8 cellular contexts compared by ENCODE assay signal in genomic region chr17:79991140-79991923, GRCh38. TPM values are rescaled to one million over a fixed set of nuclear protein-coding genes. Genes with fewer than 3 reads are reported as not detected.
A peak's percentile ranks its signal among the peaks of the same experiment; 100 is the strongest.
DNase-seq lines count a peak whose midpoint lies in the region; ATAC-seq and TF ChIP-seq lines count a peak whose summit lies in the region.

No MANE protein-coding gene starts in this region.

- H3K36me3 Mint-ChIP-seq in H9 (ENCODE audit: insufficient read depth in 1 of 3, low read depth in 3 of 3), result 0 out of 7 replicates have a peak, but pooled peaks cover 0 to 7% (median 0%) of the 10 kb centered on the region in 3 experiments
- no peaks in the 10 kb centered on the region for H3K36me3 Mint-ChIP-seq in activated CD4-positive, alpha-beta T cell treated with anti-CD3 and anti-CD28 coated beads, Interleukin-2, amount 10 ng/mL, durations not matched to agents 24 days and 14 days (ENCODE audit: low read depth)

- peak overlapping the region; percentile 45 to 49; a peak in 3 of 5 replicates for H3K4me3 Mint-ChIP-seq in H9
- H3K4me3 Mint-ChIP-seq in activated CD4-positive, alpha-beta T cell treated with anti-CD3 and anti-CD28 coated beads, Interleukin-2, amount 10 ng/mL, durations not matched to agents 24 days and 14 days, result peak overlapping the region; percentile 79

- H3K4me1 Mint-ChIP-seq in H9, result peaks cover 47 to 60% of the 10 kb centered on the region in 2 experiments
- H3K4me1 Mint-ChIP-seq in activated CD4-positive, alpha-beta T cell treated with anti-CD3 and anti-CD28 coated beads, Interleukin-2, amount 10 ng/mL, durations not matched to agents 24 days and 14 days, result peaks cover 23% of the 10 kb centered on the region

- no peak overlapping the region for H2BK20ac ChIP-seq in H9 (ENCODE audit: low read depth, low read length, poor library complexity, severe bottlenecking)

- no peak overlapping the region for H2BK12ac ChIP-seq in H9 (ENCODE audit: insufficient read length, low read depth, low read length)

- H3K23ac ChIP-seq in H9 (ENCODE audit: insufficient read length, low read depth, low read length), result no peak overlapping the region

- H3K4me1 ChIP-seq in ACC112 (ENCODE audit: control insufficient read depth, insufficient read depth, low read length, unreplicated experiment) (peaks cover 51% of the 10 kb centered on the region), H9 (ENCODE audit: insufficient read depth, low read length) (peaks cover 3% of the 10 kb centered on the region; the same call in 1 of the 2 replicates), colonic mucosa (peaks cover 48% of the 10 kb centered on the region), liver (ENCODE audit: control insufficient read depth in 4 of 4, insufficient read depth in 4 of 4, low read length in 3 of 4) (peaks cover 41 to 75% (median 61%) of the 10 kb centered on the region in 4 donors)

- H3K9me3 ChIP-seq in H9 (ENCODE audit: control insufficient read depth, low read depth, low read length) (no peaks in the 10 kb centered on the region), colonic mucosa (no peaks in the 10 kb centered on the region), liver (ENCODE audit: control insufficient read depth in 4 of 4, low read length in 3 of 4) (no peaks in the 10 kb centered on the region)

- peak overlapping the region; percentile 85 for H3K14ac ChIP-seq in H9 (ENCODE audit: insufficient read depth, low read length)

- H3K79me2 ChIP-seq in ACC112 (ENCODE audit: control insufficient read depth, insufficient read depth, low read length, unreplicated experiment) (peaks cover 4% of the 10 kb centered on the region), H9 (ENCODE audit: insufficient read depth, low read length) (peaks cover 2% of the 10 kb centered on the region; the same call in 1 of the 2 replicates)

- TF ChIP-seq CTCF in H9 (conservative IDR thresholded peaks at IDR 0.05) (peak; percentile 78), colonic mucosa (IDR thresholded peaks at IDR 0.05) (peak; percentile 50), liver (IDR thresholded peaks at IDR 0.05; ENCODE audit: low read depth, low read length, missing input control) (peak; percentile 66)

- H4K91ac ChIP-seq in H9 (ENCODE audit: insufficient read length, low read depth, low read length), result no peak overlapping the region

- no peak overlapping the region for H3K56ac ChIP-seq in H9 (ENCODE audit: insufficient read length, low read depth, low read length)

- no peak overlapping the region for H2AK5ac ChIP-seq in H9 (ENCODE audit: insufficient read length, low read length)

- peak overlapping the region; percentile 27 for H3K4me2 ChIP-seq in H9 (ENCODE audit: insufficient read depth, insufficient read length, low read length)

- intact Hi-C loops in activated CD4-positive, alpha-beta T cell treated with anti-CD3 and anti-CD28 coated beads, Interleukin-2, amount 10 ng/mL, durations not matched to agents 24 days and 14 days (cut with micrococcal nuclease), result loop anchor here (5.0 to 10.0 kb wide), 3 partner anchors 149 to 263 kb away; partner anchors contain the start of gene CBX8
- intact Hi-C loops in colonic mucosa (cut with DNase I), result loop anchor here (5.0 kb wide), 1 partner anchor 249 kb away; no protein-coding TSS in a partner anchor

- peaks cover 9% of the 10 kb centered on the region for H3K79me1 ChIP-seq in H9 (ENCODE audit: insufficient read depth, low read depth, low read length, poor library complexity, severe bottlenecking)

- H3K27ac ChIP-seq in ACC112 (ENCODE audit: low read depth, low read length) (no peak overlapping the region), H9 (ENCODE audit: insufficient read length, low read depth, low read length) (no peak overlapping the region), colonic mucosa (peak overlapping the region; percentile 56), liver (ENCODE audit: low read depth in 1 of 2, low read length in 2 of 2) (peak overlapping the region in 1 of 2 donors; percentile 89)

- no peaks in the 10 kb centered on the region; a peak in 1 of 5 replicates for H3K9me3 Mint-ChIP-seq in H9
- no peaks in the 10 kb centered on the region for H3K9me3 Mint-ChIP-seq in activated CD4-positive, alpha-beta T cell treated with anti-CD3 and anti-CD28 coated beads, Interleukin-2, amount 10 ng/mL, durations not matched to agents 24 days and 14 days

- peak; percentile 62 to 74 for TF ChIP-seq RAD21 in liver (IDR thresholded peaks at IDR 0.05)

- H3K27me3 Mint-ChIP-seq in H9 (ENCODE audit: low read depth), result peaks cover 1% of the 10 kb centered on the region; the same call in 1 of the 2 replicates
- H3K27me3 Mint-ChIP-seq in activated CD4-positive, alpha-beta T cell treated with anti-CD3 and anti-CD28 coated beads, Interleukin-2, amount 10 ng/mL, durations not matched to agents 24 days and 14 days, result peaks cover 6% of the 10 kb centered on the region

- H3K27ac Mint-ChIP-seq in H9, result peak overlapping the region in 2 of 3 experiments; percentile 21 to 91; a peak in 1 of 7 replicates
- no peak overlapping the region for H3K27ac Mint-ChIP-seq in activated CD4-positive, alpha-beta T cell treated with anti-CD3 and anti-CD28 coated beads, Interleukin-2, amount 10 ng/mL, durations not matched to agents 24 days and 14 days

- no peak overlapping the region for H3K9ac ChIP-seq in H9 (ENCODE audit: extremely low read depth, insufficient read length, low read length)
- H3K9ac ChIP-seq in colonic mucosa (ENCODE audit: low read depth in 2 of 2, low read length in 2 of 2), result peak overlapping the region in 1 of 2 donors; percentile 51
- no peak overlapping the region for H3K9ac ChIP-seq in liver (ENCODE audit: low read depth in 1 of 2, low read length in 2 of 2)

- peak overlapping the region; percentile 50; the same call in 1 of the 2 replicates for H3K4me3 ChIP-seq in ACC112 (ENCODE audit: low read depth, low read length)
- peak overlapping the region; percentile 35 for H3K4me3 ChIP-seq in colonic mucosa
- peak overlapping the region in 1 of 3 donors; percentile 37 for H3K4me3 ChIP-seq in liver (ENCODE audit: low read depth in 1 of 3, low read length in 3 of 3)

- no peaks in the 10 kb centered on the region for H3K27me3 ChIP-seq in ACC112 (ENCODE audit: insufficient read depth, low read length)
- H3K27me3 ChIP-seq in H9 (ENCODE audit: insufficient read depth, low read length), result no peaks in the 10 kb centered on the region
- H3K27me3 ChIP-seq in colonic mucosa, result no peaks in the 10 kb centered on the region
- H3K27me3 ChIP-seq in liver (ENCODE audit: control insufficient read depth in 4 of 4, insufficient read depth in 4 of 4, low read length in 3 of 4), result no peaks in the 10 kb centered on the region

- no peaks in the 10 kb centered on the region for H3K23me2 ChIP-seq in H9 (ENCODE audit: insufficient read length, low read depth, low read length, poor library complexity, severe bottlenecking)

- H3K4ac ChIP-seq in H9 (ENCODE audit: low read depth, low read length), result no peak overlapping the region

- no peak overlapping the region for H4K5ac ChIP-seq in H9 (ENCODE audit: insufficient read length, low read depth, low read length)

- H2AFZ ChIP-seq in ACC112 (ENCODE audit: low read length, unreplicated experiment) (no peak overlapping the region), H9 (ENCODE audit: low read length) (no peak overlapping the region)

- H3K18ac ChIP-seq in H9 (ENCODE audit: insufficient read length, low read depth, low read length), result peak overlapping the region; percentile 30

- H3K36me3 ChIP-seq in ACC112 (ENCODE audit: insufficient read depth, low read length) (no peaks in the 10 kb centered on the region), colonic mucosa (no peaks in the 10 kb centered on the region), liver (ENCODE audit: control insufficient read depth in 4 of 4, insufficient read depth in 3 of 4, low read depth in 1 of 4, low read length in 3 of 4) (no peaks in the 10 kb centered on the region)

- no peak overlapping the region for H2BK120ac ChIP-seq in H9 (ENCODE audit: low read depth, low read length, poor library complexity, severe bottlenecking)

- WGBS in H9 (ENCODE audit: extremely low coverage, insufficient read length, low lambda C conversion rate), result no CpG with 5 or more reads among the region's 30 CpGs
- WGBS in liver, result 29% methylated on average over 30 of the region's 30 CpGs

- no peak for ATAC-seq in HG02870 (IDR thresholded peaks at IDR 0.05; ENCODE audit: unreplicated experiment)

- DNase-seq in H9 (peak; percentile 94), NCI-H510A (lab: John Stamatoyannopoulos, UW) (peak; percentile 77), colonic mucosa (peak; percentile 92)
- DNase-seq in activated CD4-positive, alpha-beta T cell treated with anti-CD3 and anti-CD28 coated beads, Interleukin-2, amount 10 ng/mL, durations not matched to agents 24 days and 14 days, result peak; percentile 94
- peak; percentile 78 to 79 for DNase-seq in stimulated activated CD4-positive, alpha-beta T cell treated with anti-CD3 and anti-CD28 coated beads, Interleukin-4, amount 100 ng/mL, for 48 hours (ENCODE audit: low read depth in 2 of 2)

- H2BK15ac ChIP-seq in H9 (ENCODE audit: low read depth, low read length), result no peak overlapping the region

- no peak overlapping the region for H4K8ac ChIP-seq in H9 (replicated peaks; ENCODE audit: insufficient read length, low read depth, low read length)

- H2BK5ac ChIP-seq in H9 (ENCODE audit: insufficient read length, low read length), result no peak overlapping the region

- no peak overlapping the region for H3T11ph ChIP-seq in H9 (ENCODE audit: low read length)

- H4K20me1 ChIP-seq in H9 (ENCODE audit: control insufficient read depth, insufficient read depth, insufficient read length), result no peaks in the 10 kb centered on the region

RNA-seq across cellular contexts. Expression of gene TBC1D16, which starts 44.3 kb away (rescaled TPM):
- total RNA-seq in H9 (2021), result 82.7 and 85.8 TPM in 2 replicates
- 1.4 and 1.9 TPM in 2 replicates for total RNA-seq in activated CD4-positive, alpha-beta T cell treated with anti-CD3 and anti-CD28 coated beads, Interleukin-2, amount 10 ng/mL, durations not matched to agents 24 days and 14 days
- 10 to 100 TPM; 14.4 to 19.8 TPM for total RNA-seq in colonic mucosa
- 10 to 100 TPM in 1 of 2 donors, 1 to 10 TPM in 1; 4.7 to 29.5 TPM for total RNA-seq in liver
- polyA plus RNA-seq in liver, result 1 to 10 TPM; 3.4 to 4.7 TPM

RNA-seq across cellular contexts. Expression of gene CCDC40, which starts 45.1 kb away (rescaled TPM):
- total RNA-seq in H9 (2021) (7.8 and 8.9 TPM in 2 replicates), colonic mucosa (1 to 10 TPM; 1.2 to 3.6 TPM), liver (1 to 10 TPM in 1 of 2 donors, under 1 TPM in 1; 0.93 to 3.0 TPM)
- total RNA-seq in activated CD4-positive, alpha-beta T cell treated with anti-CD3 and anti-CD28 coated beads, Interleukin-2, amount 10 ng/mL, durations not matched to agents 24 days and 14 days, result 0.37 and 0.54 TPM in 2 replicates
- 1 to 10 TPM in 1 of 2 donors, under 1 TPM in 1; 0.60 to 1.9 TPM for polyA plus RNA-seq in liver
